Comparison of ENCODE assay signal across 12 cellular contexts in genomic region chr14:99264691-99265090, GRCh38. TPM values are rescaled to one million over a fixed set of nuclear protein-coding genes. Genes with fewer than 3 reads are reported as not detected.
A peak's percentile ranks its signal among the peaks of the same experiment; 100 is the strongest.
DNase-seq lines count a peak whose midpoint lies in the region; TF ChIP-seq lines count a peak whose summit lies in the region.
"Had no signal": no experiment of that assay in that cellular context is flagged by ENCODE, and none has a peak within 500 bp of the region (broad histone marks: within the 10 kb centered on the region; RNA-seq: fewer than 3 reads in every experiment).

No MANE protein-coding gene starts in this region.

- H3K4me3 ChIP-seq in esophagus squamous epithelium: peak overlapping the region in 1 of 4 donors; percentile 15
- peak overlapping the region; percentile 39 for H3K4me3 ChIP-seq in suprapubic skin
- H3K4me3 ChIP-seq: thoracic aorta had no signal

- 53 to 64% methylated on average over 7 of the region's 11 CpGs for WGBS in esophagus squamous epithelium, 2 donors
- 17% methylated on average over 11 of the region's 11 CpGs for WGBS in suprapubic skin

- H3K36me3 ChIP-seq in esophagus squamous epithelium (no peaks in the 10 kb centered on the region), suprapubic skin (no peaks in the 10 kb centered on the region)
- H3K36me3 ChIP-seq: thoracic aorta had no signal

- H3K27ac Mint-ChIP-seq in activated naive CD4-positive, alpha-beta T cell treated with anti-CD3 and anti-CD28 coated beads, Interleukin-2, amount 10 ng/mL, durations not matched to agents 7 days and 5 days: peak overlapping the region; percentile 100
- peak overlapping the region; percentile 100 for H3K27ac Mint-ChIP-seq in activated T-cell treated with anti-CD3 and anti-CD28 coated beads, Interleukin-2, amount 50 U/mL, for 24 hours
- H3K27ac Mint-ChIP-seq: progenitor cell of endocrine pancreas had no signal

- H3K27ac ChIP-seq in esophagus squamous epithelium (peak overlapping the region; percentile 9 to 86 (median 42)), suprapubic skin (peak overlapping the region; percentile 91)
- H3K27ac ChIP-seq: thoracic aorta had no signal

- H3K36me3 Mint-ChIP-seq in activated naive CD4-positive, alpha-beta T cell treated with anti-CD3 and anti-CD28 coated beads, Interleukin-2, amount 10 ng/mL, durations not matched to agents 7 days and 5 days: peaks cover 85% of the 10 kb centered on the region
- peaks cover 89% of the 10 kb centered on the region for H3K36me3 Mint-ChIP-seq in activated T-cell treated with anti-CD3 and anti-CD28 coated beads, Interleukin-2, amount 50 U/mL, for 24 hours (ENCODE audit: low read depth)

- H3K27me3 Mint-ChIP-seq in activated naive CD4-positive, alpha-beta T cell treated with anti-CD3 and anti-CD28 coated beads, Interleukin-2, amount 10 ng/mL, durations not matched to agents 7 days and 5 days: no peaks in the 10 kb centered on the region
- H3K27me3 Mint-ChIP-seq in activated T-cell treated with anti-CD3 and anti-CD28 coated beads, Interleukin-2, amount 50 U/mL, for 24 hours: no peaks in the 10 kb centered on the region

- H3K27me3 ChIP-seq in esophagus squamous epithelium: peaks cover 0 to 63% (median 0%) of the 10 kb centered on the region in 4 donors
- peaks cover 21% of the 10 kb centered on the region for H3K27me3 ChIP-seq in suprapubic skin

- TF ChIP-seq CTCF in esophagus squamous epithelium (IDR thresholded peaks at IDR 0.05) (no peak), suprapubic skin (IDR thresholded peaks at IDR 0.05) (no peak)

- no peaks in the 10 kb centered on the region for H3K9me3 ChIP-seq in esophagus squamous epithelium
- H3K9me3 ChIP-seq in suprapubic skin: no peaks in the 10 kb centered on the region
- H3K9me3 ChIP-seq: thoracic aorta had no signal

- intact Hi-C loops in esophagus squamous epithelium (cut with DNase I): no loop called here

- TF ChIP-seq POLR2A in esophagus squamous epithelium (IDR thresholded peaks at IDR 0.05): no peak
- TF ChIP-seq POLR2A in suprapubic skin (IDR thresholded peaks at IDR 0.05): no peak

- peak; percentile 43 for DNase-seq in activated naive CD4-positive, alpha-beta T cell treated with anti-CD3 and anti-CD28 coated beads, Interleukin-2, amount 10 ng/mL, durations not matched to agents 7 days and 5 days
- DNase-seq in activated naive CD4-positive, alpha-beta T cell (lab: John Stamatoyannopoulos, UW): no peak
- DNase-seq in activated T-cell treated with anti-CD3 and anti-CD28 coated beads, Interleukin-2, amount 50 U/mL, for 24 hours: peak; percentile 57
- DNase-seq in esophagus squamous epithelium (lab: John Stamatoyannopoulos, UW): no peak
- DNase-seq in suprapubic skin (ENCODE audit: low spot score in 2 of 2): no peak
- no peak for DNase-seq in occipital lobe (lab: John Stamatoyannopoulos, UW)
- no peak for DNase-seq in NCI-H1417 treated with DMSO at 0.1 percent for 48 hours (lab: John Stamatoyannopoulos, UW)
- DNase-seq in kidney glomerular epithelial cell (lab: John Stamatoyannopoulos, UW): no peak
- DNase-seq: IMR-90; stimulated activated CD4-positive, alpha-beta T cell treated with anti-CD3 and anti-CD28 coated beads, Interleukin-12 subunit alpha, Interleukin-12 subunit beta, amount 100 ng/mL, for 4 hours had no signal

- TF ChIP-seq EP300 in suprapubic skin (IDR thresholded peaks at IDR 0.05): no peak

- CTCF ChIA-PET in activated naive CD4-positive, alpha-beta T cell treated with anti-CD3 and anti-CD28 coated beads, Interleukin-2, amount 10 ng/mL, durations not matched to agents 7 days and 5 days (lab: Charles Lee): interaction anchor here (0.9 to 11.2 kb wide), 6 partner anchors 11 to 1127 kb away, joined by 3 to 140 read pairs (median 11); no protein-coding TSS in a partner anchor

- H3K4me3 Mint-ChIP-seq in activated naive CD4-positive, alpha-beta T cell treated with anti-CD3 and anti-CD28 coated beads, Interleukin-2, amount 10 ng/mL, durations not matched to agents 7 days and 5 days: peak overlapping the region; percentile 92
- peak overlapping the region; percentile 99 for H3K4me3 Mint-ChIP-seq in activated T-cell treated with anti-CD3 and anti-CD28 coated beads, Interleukin-2, amount 50 U/mL, for 24 hours

- no peaks in the 10 kb centered on the region for H3K9me3 Mint-ChIP-seq in activated naive CD4-positive, alpha-beta T cell treated with anti-CD3 and anti-CD28 coated beads, Interleukin-2, amount 10 ng/mL, durations not matched to agents 7 days and 5 days
- no peaks in the 10 kb centered on the region for H3K9me3 Mint-ChIP-seq in activated T-cell treated with anti-CD3 and anti-CD28 coated beads, Interleukin-2, amount 50 U/mL, for 24 hours

- H3K4me1 ChIP-seq in esophagus squamous epithelium: peaks cover 10 to 100% (median 24%) of the 10 kb centered on the region in 3 donors
- peaks cover 78% of the 10 kb centered on the region for H3K4me1 ChIP-seq in suprapubic skin

- H3K4me1 Mint-ChIP-seq in activated naive CD4-positive, alpha-beta T cell treated with anti-CD3 and anti-CD28 coated beads, Interleukin-2, amount 10 ng/mL, durations not matched to agents 7 days and 5 days: peaks cover 67% of the 10 kb centered on the region
- peaks cover 82% of the 10 kb centered on the region for H3K4me1 Mint-ChIP-seq in activated T-cell treated with anti-CD3 and anti-CD28 coated beads, Interleukin-2, amount 50 U/mL, for 24 hours (ENCODE audit: low read depth)

RNA-seq across cellular contexts. Expression of gene BCL11B, which starts 7.3 kb away (rescaled TPM):
- total RNA-seq in esophagus squamous epithelium (10 to 100 TPM; 10.1 to 19.3 (median 12.9) TPM), suprapubic skin (10 to 100 TPM; 35.9 to 53.8 (median 47.5) TPM), occipital lobe (27.0 TPM)

Comparison
In these comparisons a context has a peak if more than half of its experiments do, and no peak if none do; other contexts are left out.
1. DNase-seq: peak in activated naive CD4-positive, alpha-beta T cell treated with anti-CD3 and anti-CD28 coated beads, Interleukin-2, amount 10 ng/mL, durations not matched to agents 7 days and 5 days (single experiment) and activated T-cell treated with anti-CD3 and anti-CD28 coated beads, Interleukin-2, amount 50 U/mL, for 24 hours (single experiment); none in activated naive CD4-positive, alpha-beta T cell (0 of 4), esophagus squamous epithelium (single experiment), suprapubic skin (0 of 2), occipital lobe (single experiment), NCI-H1417 treated with DMSO at 0.1 percent for 48 hours (single experiment) and kidney glomerular epithelial cell (single experiment).